In genomic region chr6:7579850-7580249, GRCh38 we compare ENCODE assay signal across 21 cellular contexts.
"Had no signal": no experiment of that assay in that cellular context is flagged by ENCODE, and none has a peak within 500 bp of the region (broad histone marks: within the 10 kb centered on the region; RNA-seq: fewer than 3 reads in every experiment).

No MANE protein-coding gene starts in this region.

- H3K4me1 ChIP-seq: gastroesophageal sphincter, psoas muscle, sigmoid colon, stomach, transverse colon had no signal

- H3K4me3 ChIP-seq: dorsolateral prefrontal cortex, esophagus squamous epithelium, gastroesophageal sphincter, mucosa of descending colon, psoas muscle, sigmoid colon, skin epidermis, stomach, thoracic aorta, transverse colon had no signal

- H3K27ac Mint-ChIP-seq: naive thymus-derived CD8-positive, alpha-beta T cell had no signal

- DNase-seq: cortex of kidney; dorsolateral prefrontal cortex; effector CD8-positive, alpha-beta T cell; esophagus squamous epithelium; foreskin fibroblast; glutamatergic neuron; islet precursor cell; mammary epithelial cell; mucosa of descending colon; naive thymus-derived CD8-positive, alpha-beta T cell; psoas muscle; sigmoid colon; stimulated activated CD4-positive, alpha-beta T cell treated with anti-CD3 and anti-CD28 coated beads, Interleukin-2, amount 100 ng/mL, for 24 hours; stimulated activated naive CD4-positive, alpha-beta T cell; stomach; substantia nigra; transverse colon had no signal

- H3K36me3 Mint-ChIP-seq: naive thymus-derived CD8-positive, alpha-beta T cell had no signal

- H3K9me3 ChIP-seq: esophagus squamous epithelium, gastroesophageal sphincter, mucosa of descending colon, neutrophil, psoas muscle, sigmoid colon, stomach, thoracic aorta, transverse colon had no signal

- H3K27me3 ChIP-seq: esophagus squamous epithelium, stomach, transverse colon had no signal

- ATAC-seq: gastroesophageal sphincter; mucosa of descending colon; naive thymus-derived CD8-positive, alpha-beta T cell; psoas muscle had no signal

- H3K9me3 Mint-ChIP-seq: naive thymus-derived CD8-positive, alpha-beta T cell had no signal

- H3K36me3 ChIP-seq: gastroesophageal sphincter, neutrophil, sigmoid colon, thoracic aorta had no signal

- H3K4me3 Mint-ChIP-seq: naive thymus-derived CD8-positive, alpha-beta T cell had no signal
